Comparison of ENCODE assay signal across 19 cellular contexts in the genomic region with DNA sequence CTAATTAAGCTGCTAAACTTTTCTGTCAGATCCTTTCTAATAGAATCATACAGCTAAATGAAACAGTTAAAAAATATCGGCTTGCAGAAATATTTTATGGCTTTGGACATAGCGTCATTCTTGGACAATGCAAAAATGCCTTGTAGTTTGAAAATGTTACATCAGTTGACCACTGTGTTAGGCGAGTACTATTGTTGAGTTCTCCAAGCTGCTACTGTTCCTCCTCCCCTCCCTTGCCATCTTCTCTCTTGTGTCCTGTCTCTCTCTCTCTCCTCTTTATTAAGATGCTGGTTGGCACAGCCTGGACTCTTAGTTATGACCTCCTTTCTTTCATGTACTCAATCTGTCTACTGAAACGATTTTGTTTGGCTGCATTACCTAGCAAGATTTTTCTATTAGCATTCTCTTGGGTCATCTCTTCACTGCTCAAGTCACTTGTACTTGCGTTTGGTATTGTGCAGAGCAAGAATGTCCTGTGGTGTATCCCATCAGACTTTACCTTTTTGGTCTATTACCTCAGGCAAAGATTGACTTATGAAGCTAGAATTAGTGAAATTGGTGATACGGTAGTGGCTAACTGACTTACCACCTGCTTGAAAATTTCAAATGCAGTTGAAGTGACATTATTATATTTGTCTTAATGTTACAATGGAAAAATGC.
"Had no signal": no experiment of that assay in that cellular context is flagged by ENCODE, and none has a peak within 500 bp of the region (broad histone marks: within the 10 kb centered on the region; RNA-seq: fewer than 3 reads in every experiment).

No MANE protein-coding gene starts in this region.

- H3K36me3 ChIP-seq: gastroesophageal sphincter, left ventricle myocardium inferior, lower lobe of right lung, neutrophil, tibial artery, upper lobe of left lung, uterus had no signal

- H3K36me3 Mint-ChIP-seq: immature natural killer cell; naive thymus-derived CD8-positive, alpha-beta T cell; stimulated activated memory B cell treated with anti-CD40 and anti-IgM and Interleukin-4, amounts not matched to agents 10 μg/mL and 1 μg/mL and 100 μg/mL, for 72 hours had no signal

- H3K27me3 Mint-ChIP-seq: naive thymus-derived CD8-positive, alpha-beta T cell; stimulated activated memory B cell treated with anti-CD40 and anti-IgM and Interleukin-4, amounts not matched to agents 10 μg/mL and 1 μg/mL and 100 μg/mL, for 72 hours; stimulated activated naive CD8-positive, alpha-beta T cell treated with anti-CD3 and anti-CD28 coated beads, Interleukin-15, Interleukin-2, amounts not matched to agents 100 ng/mL and 50 ng/mL, for 24 hours had no signal

- H3K4me3 ChIP-seq: coronary artery, gastroesophageal sphincter, left ventricle myocardium inferior, lower lobe of right lung, smooth muscle cell, tibial artery, upper lobe of left lung, uterus had no signal

- H3K27me3 ChIP-seq: gastroesophageal sphincter, neutrophil, tibial artery, upper lobe of left lung, uterus had no signal

- ATAC-seq: gastroesophageal sphincter; left cardiac atrium; lower lobe of right lung; naive thymus-derived CD8-positive, alpha-beta T cell; right cardiac atrium; stimulated activated memory B cell treated with anti-CD40 and anti-IgM and Interleukin-4, amounts not matched to agents 10 μg/mL and 1 μg/mL and 100 μg/mL, for 72 hours had no signal

- H3K4me1 Mint-ChIP-seq: immature natural killer cell had no signal

- H3K9me3 ChIP-seq: gastroesophageal sphincter, left ventricle myocardium inferior, lower lobe of right lung, neutrophil, tibial artery, upper lobe of left lung, uterus had no signal

- H3K4me3 Mint-ChIP-seq: immature natural killer cell; naive thymus-derived CD8-positive, alpha-beta T cell; stimulated activated memory B cell treated with anti-CD40 and anti-IgM and Interleukin-4, amounts not matched to agents 10 μg/mL and 1 μg/mL and 100 μg/mL, for 72 hours; stimulated activated naive CD8-positive, alpha-beta T cell treated with anti-CD3 and anti-CD28 coated beads, Interleukin-15, Interleukin-2, amounts not matched to agents 100 ng/mL and 50 ng/mL, for 24 hours had no signal

- H3K4me2 ChIP-seq: smooth muscle cell had no signal

- DNase-seq: effector CD8-positive, alpha-beta T cell; glutamatergic neuron; immature natural killer cell; left cardiac atrium; left ventricle myocardium inferior; lower lobe of right lung; mesendoderm; naive thymus-derived CD8-positive, alpha-beta T cell; right cardiac atrium; stimulated activated CD4-positive, alpha-beta T cell treated with anti-CD3 and anti-CD28 coated beads, Interleukin-4, amount 100 ng/mL, for 24 hours; tibial artery; upper lobe of left lung; uterus had no signal

- H3K27ac Mint-ChIP-seq: immature natural killer cell; stimulated activated memory B cell treated with anti-CD40 and anti-IgM and Interleukin-4, amounts not matched to agents 10 μg/mL and 1 μg/mL and 100 μg/mL, for 72 hours; stimulated activated naive CD8-positive, alpha-beta T cell treated with anti-CD3 and anti-CD28 coated beads, Interleukin-15, Interleukin-2, amounts not matched to agents 100 ng/mL and 50 ng/mL, for 24 hours had no signal

- H3K27ac ChIP-seq: coronary artery, gastroesophageal sphincter, left ventricle myocardium inferior, lower lobe of right lung, neutrophil, tibial artery, upper lobe of left lung, uterus had no signal

- H3K4me1 ChIP-seq: lower lobe of right lung, tibial artery, upper lobe of left lung, uterus had no signal
